ENCODE assay signal across 8 cellular contexts in the genomic region with DNA sequence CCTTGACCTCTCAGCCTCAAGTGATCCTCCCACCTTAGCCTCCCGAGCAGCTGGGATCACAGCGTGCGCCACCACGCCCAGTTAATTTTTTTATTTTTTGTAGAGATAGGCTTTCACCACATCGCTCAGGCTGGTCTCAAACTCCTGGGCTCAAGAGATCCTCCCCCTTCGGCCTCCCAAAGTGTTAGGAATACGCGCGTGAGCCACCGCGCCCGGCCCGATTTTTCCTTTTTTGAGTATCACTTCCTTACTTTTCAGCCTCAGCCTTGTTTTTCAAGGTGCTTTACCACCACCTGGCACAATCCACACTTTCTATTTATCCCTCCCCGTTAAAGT. TPM values are rescaled to one million over a fixed set of nuclear protein-coding genes. Genes with fewer than 3 reads are reported as not detected.
DNase-seq lines count a peak whose midpoint lies in the region; ATAC-seq and TF ChIP-seq lines count a peak whose summit lies in the region.

No MANE protein-coding gene starts in this region.

- ATAC-seq in heart left ventricle (no peak), left cardiac atrium (no peak), aorta (ENCODE audit: low FRiP score) (no peak)

- H3K27me3 ChIP-seq in heart left ventricle (no peaks in the 10 kb centered on the region), aorta (ENCODE audit: control insufficient read depth in 1 of 2, insufficient read depth in 2 of 2, low read length in 1 of 2) (no peaks in the 10 kb centered on the region)

- no peaks in the 10 kb centered on the region for H3K36me3 Mint-ChIP-seq in MCF 10A (ENCODE audit: insufficient read depth, unreplicated experiment)

- H3K27ac ChIP-seq in heart left ventricle (peak overlapping the region in 8 of 12 donors; percentile 49 to 97 (median 78)), mesodermal cell (ENCODE audit: low read depth, low read length, severe bottlenecking) (no peak overlapping the region), aorta (ENCODE audit: low read depth in 1 of 2, low read length in 2 of 2) (no peak overlapping the region)

- CTCF ChIA-PET in MCF 10A (lab: Yijun Ruan, JAX) = interaction anchor here (0.7 to 0.8 kb wide), 2 partner anchors 91 to 303 kb away, joined by 3 to 4 read pairs; no protein-coding TSS in a partner anchor

- H3K4me3 Mint-ChIP-seq in MCF 10A (ENCODE audit: unreplicated experiment) = peak overlapping the region; percentile 67

- BruUV-seq in MCF 10A (replicated peaks; lab: Mats Ljungman, UMichigan) = no TSS peak

- peak in 1 of 5 donors; percentile 41 for DNase-seq in heart left ventricle
- no peak for DNase-seq in left cardiac atrium
- no peak for DNase-seq in MCF 10A (ENCODE audit: unreplicated experiment)
- DNase-seq in aorta = no peak
- no peak for DNase-seq in inferior parietal cortex (ENCODE audit: extremely low spot score)
- no peak for DNase-seq in anterior cingulate cortex (lab: John Stamatoyannopoulos, UW)
- no peak for DNase-seq in stimulated activated CD4-positive, alpha-beta T cell treated with anti-CD3 and anti-CD28 coated beads, Interleukin-15, amount 100 ng/mL, for 24 hours

- no peak for TF ChIP-seq POLR2A in heart left ventricle (IDR thresholded peaks at IDR 0.05)

- H3K4me1 Mint-ChIP-seq in MCF 10A (ENCODE audit: insufficient read depth, unreplicated experiment) = no peaks in the 10 kb centered on the region

- H3K9me3 ChIP-seq in heart left ventricle (no peaks in the 10 kb centered on the region), mesodermal cell (ENCODE audit: control insufficient read depth, low read length) (no peaks in the 10 kb centered on the region), aorta (ENCODE audit: control insufficient read depth, low read length) (no peaks in the 10 kb centered on the region)

- intact Hi-C loops in heart left ventricle (cut with DNase I) (loop anchor here in 3 of 10 donors (5.0 kb wide), 2 partner anchors 42 to 68 kb away; no protein-coding TSS in a partner anchor), left cardiac atrium (cut with DNase I) (no loop called here), MCF 10A (cut with micrococcal nuclease) (no loop called here), aorta (cut with DNase I) (no loop called here)

- peak overlapping the region; percentile 64 to 95 (median 78) for H3K4me3 ChIP-seq in heart left ventricle
- H3K4me3 ChIP-seq in mesodermal cell (ENCODE audit: extremely low read depth, insufficient read depth, low read length, poor library complexity, severe bottlenecking) = peak overlapping the region; percentile 62
- H3K4me3 ChIP-seq in aorta (ENCODE audit: low read length in 2 of 2) = peak overlapping the region; percentile 40 to 86

- no peak for TF ChIP-seq CTCF in heart left ventricle (IDR thresholded peaks at IDR 0.05)
- TF ChIP-seq CTCF in MCF 10A (IDR thresholded peaks at IDR 0.05; ENCODE audit: unreplicated experiment) = no peak

- H3K27me3 Mint-ChIP-seq in MCF 10A (ENCODE audit: insufficient read depth, unreplicated experiment) = no peaks in the 10 kb centered on the region

- WGBS in heart left ventricle, 4 donors = 60 to 75% (median 69%) methylated on average over 14 of the region's 14 CpGs
- WGBS in mesodermal cell (ENCODE audit: insufficient coverage in 2 of 2), 2 experiments = 40 to 45% methylated on average over 9 to 11 of the region's 14 CpGs
- WGBS in aorta, 2 donors = 62% methylated on average over 14 of the region's 14 CpGs

- H3K36me3 ChIP-seq in heart left ventricle (peaks cover 0 to 4% (median 0%) of the 10 kb centered on the region in 9 donors), mesodermal cell (ENCODE audit: control insufficient read depth, insufficient read depth, low read length) (no peaks in the 10 kb centered on the region), aorta (ENCODE audit: control insufficient read depth in 1 of 2, insufficient read depth in 2 of 2, low read length in 1 of 2) (no peaks in the 10 kb centered on the region)

- no peaks in the 10 kb centered on the region for H3K9me3 Mint-ChIP-seq in MCF 10A (ENCODE audit: unreplicated experiment)

- no peak overlapping the region for H3K27ac Mint-ChIP-seq in MCF 10A (ENCODE audit: low read depth, unreplicated experiment)

- H3K4me1 ChIP-seq in heart left ventricle = peaks cover 0 to 46% (median 10%) of the 10 kb centered on the region in 12 donors
- H3K4me1 ChIP-seq in mesodermal cell (ENCODE audit: control insufficient read depth, insufficient read depth, low read length, poor library complexity, severe bottlenecking) = no peaks in the 10 kb centered on the region
- H3K4me1 ChIP-seq in aorta (ENCODE audit: control insufficient read depth in 1 of 2, insufficient read depth in 2 of 2, low read length in 2 of 2) = no peaks in the 10 kb centered on the region

- POLR2A ChIA-PET in MCF 10A (lab: Yijun Ruan, JAX) = no interaction called here

RNA-seq across cellular contexts. Expression of gene STX11, which starts 0.8 kb away (rescaled TPM):
- total RNA-seq in heart left ventricle (10 to 100 TPM in 4 of 9 donors, 1 to 10 TPM in 5; 5.4 to 21.0 (median 9.0) TPM), left cardiac atrium (10 to 100 TPM; 11.3 to 11.4 TPM), MCF 10A (2022) (1.1 and 2.1 TPM in 2 replicates), aorta (1 to 10 TPM; 6.5 to 7.0 TPM)
- polyA plus RNA-seq in heart left ventricle (10 to 100 TPM in 1 of 2 donors, 1 to 10 TPM in 1; 4.7 to 13.7 TPM), aorta (1 to 10 TPM; 2.0 to 4.6 TPM)
- polyA plus RNA-seq in mesodermal cell (2013, experiment 1 of 2) = 0.77 TPM
- 0.76 TPM for polyA plus RNA-seq in mesodermal cell (2013, experiment 2 of 2)

RNA-seq across cellular contexts. Expression of gene SF3B5, which starts 54.2 kb away (rescaled TPM):
- total RNA-seq in heart left ventricle (100 to 1,000 TPM in 8 of 9 donors, 10 to 100 TPM in 1; 99.5 to 240 (median 124) TPM), left cardiac atrium (100 to 1,000 TPM; 117 to 122 TPM), MCF 10A (2022) (211 and 298 TPM in 2 replicates), aorta (10 to 100 TPM; 75.2 to 82.4 TPM)
- polyA plus RNA-seq in heart left ventricle (100 to 1,000 TPM; 150 to 281 TPM), aorta (100 to 1,000 TPM; 152 to 183 TPM)
- polyA plus RNA-seq in mesodermal cell (2013, experiment 1 of 2) = 200 TPM
- polyA plus RNA-seq in mesodermal cell (2013, experiment 2 of 2) = 175 TPM

Comparison
In these comparisons a context has a peak if more than half of its experiments do, and no peak if none do; other contexts are left out.
1. H3K27ac ChIP-seq: peak in heart left ventricle (8 of 12); none in mesodermal cell (single experiment) and aorta (0 of 2).
2. Peak in every context shown above with its lines, with median percentiles within 50 percentile points of each other: H3K4me3 ChIP-seq.